ENCODE assay signal across 35 cellular contexts in the genomic region with DNA sequence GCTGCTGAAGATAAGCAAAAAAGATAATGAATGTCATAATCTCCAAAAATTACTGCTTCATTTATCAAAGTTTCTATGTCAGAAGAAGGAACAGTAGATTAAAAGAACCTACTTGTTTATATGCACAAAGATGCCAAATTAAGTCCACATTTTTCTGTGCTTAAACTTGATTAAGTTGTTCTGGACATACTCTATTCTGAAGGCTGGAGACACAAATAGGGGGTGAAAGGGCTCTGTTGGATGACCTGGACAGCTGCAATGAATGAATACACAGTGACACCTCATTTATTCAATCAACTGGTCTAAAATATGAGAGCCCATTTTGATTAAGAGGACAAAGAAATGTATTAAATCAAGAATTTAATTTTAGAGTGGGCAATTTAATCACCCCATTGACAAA.
DNase-seq lines count a peak whose midpoint lies in the region; ATAC-seq, FAIRE-seq and TF ChIP-seq lines count a peak whose summit lies in the region.
"Had no signal": no experiment of that assay in that cellular context is flagged by ENCODE, and none has a peak within 500 bp of the region (broad histone marks: within the 10 kb centered on the region; RNA-seq: fewer than 3 reads in every experiment).

No MANE protein-coding gene starts in this region.

- H3F3A ChIP-seq in SK-N-SH (replicated peaks; ENCODE audit: insufficient read depth): no peaks in the 10 kb centered on the region

- H4K20me1 ChIP-seq in SK-N-SH (ENCODE audit: insufficient read depth): no peaks in the 10 kb centered on the region
- H4K20me1 ChIP-seq: BLaER1; BLaER1 treated with 17β-estradiol and CSF1 and Interleukin-3, amounts not matched to agents 10 nM and 100 nM had no signal

- no peaks in the 10 kb centered on the region for H3K4me1 Mint-ChIP-seq in Calu3 (ENCODE audit: low read depth, unreplicated experiment)
- H3K4me1 Mint-ChIP-seq: B cell; CD14-positive monocyte; CD4-positive, alpha-beta memory T cell; CD4-positive, CD25-positive, alpha-beta regulatory T cell; CD8-positive, alpha-beta memory T cell had no signal

- ATAC-seq in SK-N-SH treated with all-trans-retinoic acid at 6 μM for 48 hours: peak; percentile 22; the same call in 1 of the 3 replicates
- ATAC-seq: A549; CD8-positive, alpha-beta T cell had no signal

- intact Hi-C loops in Calu3 (cut with micrococcal nuclease; ENCODE audit: unreplicated experiment): no loop called here

- CTCF ChIA-PET in SK-N-SH (lab: Yijun Ruan, JAX) (no interaction called here), Calu3 (lab: Charles Lee) (no interaction called here)

- peaks cover 0 to 9% of the 10 kb centered on the region in 2 experiments; a peak in 2 of 4 replicates for H3K4me1 ChIP-seq in SK-N-SH (ENCODE audit: control insufficient read depth in 1 of 2, insufficient read depth in 2 of 2, low read depth in 1 of 2, low read length in 1 of 2)
- H3K4me1 ChIP-seq: A549, BLaER1, Caco-2 had no signal

- BruUV-seq in Calu3 (replicated peaks; lab: Mats Ljungman, UMichigan): no TSS peak

- H3K27me3 Mint-ChIP-seq in Calu3 (ENCODE audit: unreplicated experiment): no peaks in the 10 kb centered on the region
- H3K27me3 Mint-ChIP-seq: B cell; CD4-positive, alpha-beta memory T cell; CD4-positive, alpha-beta T cell; CD4-positive, CD25-positive, alpha-beta regulatory T cell; CD8-positive, alpha-beta memory T cell had no signal

- H3K27me3 ChIP-seq in SK-N-SH (ENCODE audit: insufficient read depth): no peaks in the 10 kb centered on the region
- H3K27me3 ChIP-seq: BE2C; BLaER1; BLaER1 treated with 17β-estradiol and CSF1 and Interleukin-3, amounts not matched to agents 10 nM and 100 nM had no signal

- H3K36me3 Mint-ChIP-seq in Calu3 (ENCODE audit: insufficient read depth, unreplicated experiment): no peaks in the 10 kb centered on the region
- H3K36me3 Mint-ChIP-seq: CD14-positive monocyte; CD4-positive, alpha-beta memory T cell; CD4-positive, CD25-positive, alpha-beta regulatory T cell; CD8-positive, alpha-beta memory T cell; CD8-positive, alpha-beta T cell had no signal

- FAIRE-seq in D721Med (lab: Jason Lieb, UNC): peak; percentile 32
- no peak for FAIRE-seq in H54 (lab: Jason Lieb, UNC)
- FAIRE-seq: A204.1, A549 had no signal

- no peaks in the 10 kb centered on the region for H3K36me3 ChIP-seq in SK-N-SH (replicated peaks in 1 of 2; ENCODE audit: control insufficient read depth in 1 of 2, insufficient read depth in 2 of 2, low read length in 1 of 2)
- H3K36me3 ChIP-seq: BE2C; BLaER1; BLaER1 treated with 17β-estradiol and CSF1 and Interleukin-3, amounts not matched to agents 10 nM and 100 nM had no signal

- no peak for DNase-seq in D721Med (ENCODE audit: insufficient read length, low spot score)
- peak; percentile 94 for DNase-seq in SK-N-DZ (ENCODE audit: low spot score)
- peak; percentile 28 for DNase-seq in SK-N-SH
- DNase-seq in H54 (ENCODE audit: insufficient read length, low spot score): no peak
- DNase-seq in activated CD4-positive, alpha-beta T cell treated with anti-CD3 and anti-CD28 coated beads for 1 hour: no peak
- no peak for DNase-seq in activated CD4-positive, alpha-beta T cell treated with anti-CD3 and anti-CD28 coated beads, Interleukin-2, amount 50 U/mL, for 1 hour
- no peak for DNase-seq in Calu3
- DNase-seq: 8988T; ACHN; AML-193; BE2C; C1 segment of cervical spinal cord; Caco-2; CD4-positive, alpha-beta memory T cell; CD4-positive, alpha-beta T cell; CD4-positive, CD25-positive, alpha-beta regulatory T cell; CD8-positive, alpha-beta memory T cell; CD8-positive, alpha-beta T cell; COR-L47; DMS 273 treated with DMSO at 0.1 percent for 48 hours; DMS153; DMS53; DMS79; DMS79 treated with DMSO at 0.1 percent for 48 hours; DND-41; EL had no signal

- H3K27ac ChIP-seq in SK-N-SH (ENCODE audit: low read depth in 2 of 2, low read length in 1 of 2): peak overlapping the region in 1 of 2 experiments; percentile 53; a peak in 1 of 4 replicates
- H3K27ac ChIP-seq: 22Rv1; A549; BLaER1; BLaER1 treated with 17β-estradiol and CSF1 and Interleukin-3, amounts not matched to agents 10 nM and 100 nM; C4-2B had no signal

- no peak overlapping the region for H3K4me3 Mint-ChIP-seq in Calu3 (ENCODE audit: low read depth, unreplicated experiment)
- H3K4me3 Mint-ChIP-seq: B cell; CD14-positive monocyte; CD4-positive, alpha-beta memory T cell; CD4-positive, alpha-beta T cell; CD8-positive, alpha-beta memory T cell; CD8-positive, alpha-beta T cell had no signal

- TF ChIP-seq EP300 in SK-N-SH (IDR thresholded peaks at IDR 0.05; ENCODE audit: borderline replicate concordance in 1 of 2, low read depth in 1 of 2, low read length in 1 of 2): peak in 1 of 2 experiments; percentile 64; a peak in 2 of 4 replicates

- no peaks in the 10 kb centered on the region for H3K79me2 ChIP-seq in SK-N-SH (ENCODE audit: insufficient read depth)

- TF ChIP-seq RAD21 in SK-N-SH (IDR thresholded peaks at IDR 0.05; ENCODE audit: low read length): no peak

- H3K9ac ChIP-seq in SK-N-SH: no peak overlapping the region
- H3K9ac ChIP-seq: BLaER1; BLaER1 treated with 17β-estradiol and CSF1 and Interleukin-3, amounts not matched to agents 10 nM and 100 nM had no signal

- H3K27ac Mint-ChIP-seq in Calu3 (ENCODE audit: unreplicated experiment): no peak overlapping the region
- H3K27ac Mint-ChIP-seq: B cell; CD4-positive, alpha-beta memory T cell; CD4-positive, alpha-beta T cell; CD4-positive, CD25-positive, alpha-beta regulatory T cell; CD8-positive, alpha-beta memory T cell; CD8-positive, alpha-beta T cell had no signal

- POLR2A ChIA-PET in SK-N-SH (lab: Yijun Ruan, JAX): no interaction called here

- TF ChIP-seq CTCF in D721Med (IDR thresholded peaks at IDR 0.05; ENCODE audit: insufficient read depth, missing control alignments) (no peak), SK-N-SH (IDR thresholded peaks at IDR 0.05) (no peak), Calu3 (IDR thresholded peaks at IDR 0.05; ENCODE audit: unreplicated experiment) (no peak)

- peaks cover 6% of the 10 kb centered on the region for H3K9me3 Mint-ChIP-seq in Calu3 (ENCODE audit: low read depth, unreplicated experiment)

- no peak for TF ChIP-seq POLR2A in H54 (IDR thresholded peaks at IDR 0.05; ENCODE audit: low read depth, low read length)

- no peaks in the 10 kb centered on the region for H3K9me2 ChIP-seq in SK-N-SH

- no peak overlapping the region for H3K4me2 ChIP-seq in SK-N-SH
- H3K4me2 ChIP-seq: A549; BLaER1; BLaER1 treated with 17β-estradiol and CSF1 and Interleukin-3, amounts not matched to agents 10 nM and 100 nM had no signal

- H3K4me3 ChIP-seq in SK-N-SH (ENCODE audit: low read depth in 2 of 2, low read length in 1 of 2): no peak overlapping the region
- H3K4me3 ChIP-seq: A549; BLaER1; BLaER1 treated with 17β-estradiol and CSF1 and Interleukin-3, amounts not matched to agents 10 nM and 100 nM had no signal

- H3K9me3 ChIP-seq in SK-N-SH: no peaks in the 10 kb centered on the region
- H3K9me3 ChIP-seq: A549; BE2C; BLaER1; BLaER1 treated with 17β-estradiol and CSF1 and Interleukin-3, amounts not matched to agents 10 nM and 100 nM; Caco-2 had no signal

- no peak overlapping the region for H2AFZ ChIP-seq in SK-N-SH (ENCODE audit: low read depth)

TF ChIP-seq in SK-N-SH, 30 proteins besides CTCF, POLR2A, EP300 and RAD21 (continues in another document):
- TF ChIP-seq GABPA (IDR thresholded peaks at IDR 0.05; ENCODE audit: low read depth): no peak
- no peak for TF ChIP-seq NFIC (IDR thresholded peaks at IDR 0.05; ENCODE audit: borderline replicate concordance)
- no peak for TF ChIP-seq NRF1 (IDR thresholded peaks at IDR 0.05; ENCODE audit: low read depth, low read length)
- TF ChIP-seq, protein P1, sequence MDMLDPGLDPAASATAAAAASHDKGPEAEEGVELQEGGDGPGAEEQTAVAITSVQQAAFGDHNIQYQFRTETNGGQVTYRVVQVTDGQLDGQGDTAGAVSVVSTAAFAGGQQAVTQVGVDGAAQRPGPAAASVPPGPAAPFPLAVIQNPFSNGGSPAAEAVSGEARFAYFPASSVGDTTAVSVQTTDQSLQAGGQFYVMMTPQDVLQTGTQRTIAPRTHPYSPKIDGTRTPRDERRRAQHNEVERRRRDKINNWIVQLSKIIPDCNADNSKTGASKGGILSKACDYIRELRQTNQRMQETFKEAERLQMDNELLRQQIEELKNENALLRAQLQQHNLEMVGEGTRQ (IDR thresholded peaks at IDR 0.05; ENCODE audit: borderline replicate concordance, low read depth, low read length): no peak
- TF ChIP-seq, protein P2, sequence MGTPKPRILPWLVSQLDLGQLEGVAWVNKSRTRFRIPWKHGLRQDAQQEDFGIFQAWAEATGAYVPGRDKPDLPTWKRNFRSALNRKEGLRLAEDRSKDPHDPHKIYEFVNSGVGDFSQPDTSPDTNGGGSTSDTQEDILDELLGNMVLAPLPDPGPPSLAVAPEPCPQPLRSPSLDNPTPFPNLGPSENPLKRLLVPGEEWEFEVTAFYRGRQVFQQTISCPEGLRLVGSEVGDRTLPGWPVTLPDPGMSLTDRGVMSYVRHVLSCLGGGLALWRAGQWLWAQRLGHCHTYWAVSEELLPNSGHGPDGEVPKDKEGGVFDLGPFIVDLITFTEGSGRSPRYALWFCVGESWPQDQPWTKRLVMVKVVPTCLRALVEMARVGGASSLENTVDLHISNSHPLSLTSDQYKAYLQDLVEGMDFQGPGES (IDR thresholded peaks at IDR 0.05; ENCODE audit: low read depth, low read length): no peak

TF ChIP-seq in SK-N-SH treated with all-trans-retinoic acid at 6 μM for 48 hours, 23 proteins besides CTCF, POLR2A, EP300 and RAD21 (continues in another document):
- TF ChIP-seq ZC3H10 (CRISPR knock-in tag; IDR thresholded peaks at IDR 0.05) (peak; percentile 77; the same call in 1 of the 2 replicates), SNAI2 (CRISPR knock-in tag; IDR thresholded peaks at IDR 0.05) (0 out of 2 replicates have a peak, but pooled peaks have one; percentile 15), TOX (CRISPR knock-in tag; IDR thresholded peaks at IDR 0.05; ENCODE audit: borderline replicate concordance) (peak; percentile 48; the same call in 1 of the 2 replicates), TCF4 (CRISPR knock-in tag; IDR thresholded peaks at IDR 0.05; ENCODE audit: borderline replicate concordance) (peak; percentile 96), ISL1 (CRISPR knock-in tag; IDR thresholded peaks at IDR 0.05) (peak; percentile 90), GLIS3 (CRISPR knock-in tag; IDR thresholded peaks at IDR 0.05) (peak; percentile 58; the same call in 1 of the 2 replicates), PPARA (CRISPR knock-in tag; IDR thresholded peaks at IDR 0.05; ENCODE audit: borderline replicate concordance) (no peak)

Comparison
In these comparisons a context has a peak if more than half of its experiments do, and no peak if none do; other contexts are left out.
1. DNase-seq: peak in SK-N-DZ (single experiment) and SK-N-SH (single experiment); none in D721Med (single experiment), H54 (single experiment), activated CD4-positive, alpha-beta T cell treated with anti-CD3 and anti-CD28 coated beads for 1 hour (single experiment), activated CD4-positive, alpha-beta T cell treated with anti-CD3 and anti-CD28 coated beads, Interleukin-2, amount 50 U/mL, for 1 hour (single experiment) and Calu3 (single experiment).